8 cellular contexts compared by ENCODE assay signal in genomic region chr9:34456746-34457145, GRCh38. TPM values are rescaled to one million over a fixed set of nuclear protein-coding genes. Genes with fewer than 3 reads are reported as not detected.
DNase-seq lines count a peak whose midpoint lies in the region; ATAC-seq, FAIRE-seq and TF ChIP-seq lines count a peak whose summit lies in the region.

No MANE protein-coding gene starts in this region.

- intact Hi-C loops in activated B cell treated with CpG ODN at 0.5 μM for 24 hours (cut with micrococcal nuclease) (loop anchor here (5.0 kb wide), 2 partner anchors 279 to 531 kb away; partner anchors contain the start of genes DNAJB5 and UBAP1), gastrocnemius medialis (cut with DNase I; ENCODE audit: low total_unique reads) (loop anchor here (5.0 to 10.0 kb wide), 4 partner anchors 74 to 658 kb away; partner anchors contain the start of gene ATOSB)

- H3K27me3 Mint-ChIP-seq in activated B cell treated with CpG ODN at 0.5 μM for 24 hours = peaks cover 4% of the 10 kb centered on the region

- CTCF ChIA-PET in activated B cell treated with CpG ODN at 0.5 μM for 24 hours (lab: Charles Lee) = interaction anchor here (1.6 kb wide), 1 partner anchor 78 kb away, joined by 4 read pairs; no protein-coding TSS in a partner anchor

- TF ChIP-seq CTCF in activated B cell treated with CpG ODN at 0.5 μM for 24 hours (IDR thresholded peaks at IDR 0.05) (no peak), foreskin fibroblast (IDR thresholded peaks at IDR 0.05; ENCODE audit: low read depth, low read length) (no peak), gastrocnemius medialis (IDR thresholded peaks at IDR 0.05 in 4 of 5, conservative IDR thresholded peaks at IDR 0.05 in 1 of 5) (no peak)

- TF ChIP-seq POLR2A in gastrocnemius medialis (IDR thresholded peaks at IDR 0.05) = no peak

- ATAC-seq in activated B cell treated with CpG ODN at 0.5 μM for 24 hours (ENCODE audit: low read depth) = no peak
- no peak for ATAC-seq in gastrocnemius medialis
- no peak for ATAC-seq in HG02970 (IDR thresholded peaks at IDR 0.05; ENCODE audit: low FRiP score, unreplicated experiment)

- H3K4me1 ChIP-seq in HAP-1 (peaks cover 19% of the 10 kb centered on the region), gastrocnemius medialis (peaks cover 53 to 65% of the 10 kb centered on the region in 2 donors)

- DNase-seq in HAP-1 (ENCODE audit: low spot score in 2 of 2) (no peak), activated B cell treated with CpG ODN at 0.5 μM for 24 hours (no peak), foreskin fibroblast (no peak), gastrocnemius medialis (no peak), SHP77 (lab: John Stamatoyannopoulos, UW) (no peak), RCC 7860 (ENCODE audit: low spot score) (no peak)
- no peak for DNase-seq in NK-92 treated with Interleukin-12 subunit alpha and Interleukin-12 subunit beta, amount 100 ng/mL, for 24 hours (lab: John Stamatoyannopoulos, UW)

- H3K4me1 Mint-ChIP-seq in activated B cell treated with CpG ODN at 0.5 μM for 24 hours = peaks cover 34% of the 10 kb centered on the region

- H3K27me3 ChIP-seq in HAP-1 (ENCODE audit: low read depth) (no peaks in the 10 kb centered on the region), gastrocnemius medialis (no peaks in the 10 kb centered on the region)

- no peaks in the 10 kb centered on the region for H3K9me3 Mint-ChIP-seq in activated B cell treated with CpG ODN at 0.5 μM for 24 hours

- FAIRE-seq in RCC 7860 (lab: Jason Lieb, UNC) = no peak

- in situ Hi-C loops in HAP-1 (cut with MboI; ENCODE audit: low sequenced_read_pairs) = no loop called here
- in situ Hi-C loops in gastrocnemius medialis (cut with MboI; ENCODE audit: low sequenced_read_pairs in 4 of 4) = no loop called here

- H3K9me3 ChIP-seq in HAP-1 = no peaks in the 10 kb centered on the region
- no peaks in the 10 kb centered on the region for H3K9me3 ChIP-seq in gastrocnemius medialis

- H3K36me3 ChIP-seq in HAP-1 (replicated peaks) (peaks cover 4% of the 10 kb centered on the region), gastrocnemius medialis (no peaks in the 10 kb centered on the region)

- H3K27ac ChIP-seq in gastrocnemius medialis = peak overlapping the region; percentile 79 to 94 (median 90)

- POLR2A ChIA-PET in activated B cell treated with CpG ODN at 0.5 μM for 24 hours (lab: Charles Lee) = interaction anchor here (0.5 kb wide), 1 partner anchor 533 kb away, joined by 4 read pairs; the partner anchor contains the start of gene DNAJB5

- H3K4me3 Mint-ChIP-seq in activated B cell treated with CpG ODN at 0.5 μM for 24 hours = peak overlapping the region; percentile 90

- H3K4me3 ChIP-seq in HAP-1 = peak overlapping the region; percentile 78
- H3K4me3 ChIP-seq in foreskin fibroblast (ENCODE audit: low read depth in 1 of 2, low read length in 2 of 2) = peak overlapping the region; percentile 60 to 84
- H3K4me3 ChIP-seq in gastrocnemius medialis = peak overlapping the region; percentile 68 to 95 (median 80)

- no peak overlapping the region for H3K27ac Mint-ChIP-seq in activated B cell treated with CpG ODN at 0.5 μM for 24 hours

- no peaks in the 10 kb centered on the region for H3K36me3 Mint-ChIP-seq in activated B cell treated with CpG ODN at 0.5 μM for 24 hours (ENCODE audit: low read depth)

RNA-seq across cellular contexts. Expression of gene FAM219A, which starts 1.6 kb away (rescaled TPM):
- total RNA-seq in activated B cell treated with CpG ODN at 0.5 μM for 24 hours = 13.5 and 16.9 TPM in 2 replicates
- total RNA-seq in gastrocnemius medialis = 10 to 100 TPM; 29.5 to 58.4 (median 41.8) TPM

RNA-seq across cellular contexts. Expression of gene DNAI1, which starts 1.9 kb away (rescaled TPM):
- not detected in 2 replicates for total RNA-seq in activated B cell treated with CpG ODN at 0.5 μM for 24 hours
- total RNA-seq in gastrocnemius medialis = under 1 TPM in 1 of 4 donors, not detected in 3; 0.49 TPM
